In genomic region chr13:71055644-71056043, GRCh38 we compare ENCODE assay signal across 16 cellular contexts.
DNase-seq lines count a peak whose midpoint lies in the region; ATAC-seq and TF ChIP-seq lines count a peak whose summit lies in the region.
"Had no signal": no experiment of that assay in that cellular context is flagged by ENCODE, and none has a peak within 500 bp of the region (broad histone marks: within the 10 kb centered on the region; RNA-seq: fewer than 3 reads in every experiment).

No MANE protein-coding gene starts in this region.

- DNase-seq in GM12865 (ENCODE audit: low read depth): peak; percentile 43
- DNase-seq in cerebellum (ENCODE audit: low spot score): no peak
- DNase-seq in NCI-H1417 (lab: John Stamatoyannopoulos, UW): no peak
- DNase-seq in NCI-H2081 treated with DMSO at 0.1 percent for 48 hours (lab: John Stamatoyannopoulos, UW): no peak
- DNase-seq: Calu3; CD4-positive, alpha-beta T cell; DMS 273 treated with DMSO at 0.1 percent for 48 hours; DMS79 had no signal

- peak; percentile 65 for ATAC-seq in GM18867 (IDR thresholded peaks at IDR 0.05; ENCODE audit: unreplicated experiment)
- no peak for ATAC-seq in HG02798 (IDR thresholded peaks at IDR 0.05; ENCODE audit: poor library complexity, unreplicated experiment)
- ATAC-seq: A549, HCT116, HepG2 had no signal

- H3F3A ChIP-seq in SU-DHL-6 (ENCODE audit: insufficient read depth): peaks cover 3% of the 10 kb centered on the region; the same call in 1 of the 2 replicates

- peaks cover 7% of the 10 kb centered on the region; the same call in 1 of the 2 replicates for H3K9me3 ChIP-seq in SU-DHL-6 (ENCODE audit: insufficient read depth, low read length)
- H3K9me3 ChIP-seq: A549 had no signal

- H3K4me3 ChIP-seq in GM12865 (ENCODE audit: low read depth, low read length): no peak overlapping the region
- no peak overlapping the region for H3K4me3 ChIP-seq in SU-DHL-6 (ENCODE audit: insufficient read depth, low read length, poor library complexity, severe bottlenecking)
- H3K4me3 ChIP-seq: A549; BLaER1 treated with 17β-estradiol and CSF1 and Interleukin-3, amounts not matched to agents 10 nM and 100 nM had no signal

- no peaks in the 10 kb centered on the region for H3K79me2 ChIP-seq in SU-DHL-6 (ENCODE audit: insufficient read depth, low read length)

- H2AFZ ChIP-seq in SU-DHL-6 (ENCODE audit: low read depth, low read length, severe bottlenecking): peak overlapping the region; percentile 81

- no peaks in the 10 kb centered on the region for H3K27me3 ChIP-seq in SU-DHL-6 (ENCODE audit: low read length)
- H3K27me3 ChIP-seq: BLaER1 treated with 17β-estradiol and CSF1 and Interleukin-3, amounts not matched to agents 10 nM and 100 nM had no signal

- H3K36me3 ChIP-seq in SU-DHL-6 (ENCODE audit: low read length): 0 out of 2 replicates have a peak, but pooled peaks cover 4% of the 10 kb centered on the region
- H3K36me3 ChIP-seq: BLaER1 treated with 17β-estradiol and CSF1 and Interleukin-3, amounts not matched to agents 10 nM and 100 nM had no signal

- H3K4me2 ChIP-seq in SU-DHL-6 (ENCODE audit: low read depth, low read length, poor library complexity, severe bottlenecking): peak overlapping the region; percentile 20
- H3K4me2 ChIP-seq: A549, KMS-11 had no signal

- TF ChIP-seq CTCF in GM12865 (IDR thresholded peaks at IDR 0.05; ENCODE audit: insufficient read depth, low read depth, low read length, missing control alignments) (no peak), SU-DHL-6 (IDR thresholded peaks at IDR 0.05; ENCODE audit: insufficient read depth, low read length, poor library complexity, severe bottlenecking) (no peak)

- H3K27ac ChIP-seq in SU-DHL-6 (ENCODE audit: low read depth, low read length): peak overlapping the region; percentile 22
- H3K27ac ChIP-seq: A549; BLaER1 treated with 17β-estradiol and CSF1 and Interleukin-3, amounts not matched to agents 10 nM and 100 nM; KMS-11 had no signal

- no peaks in the 10 kb centered on the region for H4K20me1 ChIP-seq in SU-DHL-6 (ENCODE audit: low read depth, low read length)
- H4K20me1 ChIP-seq: BLaER1 treated with 17β-estradiol and CSF1 and Interleukin-3, amounts not matched to agents 10 nM and 100 nM had no signal

- no peak overlapping the region for H3K9ac ChIP-seq in SU-DHL-6 (ENCODE audit: low read length)
- H3K9ac ChIP-seq: BLaER1 treated with 17β-estradiol and CSF1 and Interleukin-3, amounts not matched to agents 10 nM and 100 nM; KMS-11 had no signal

- 0 out of 2 replicates have a peak, but pooled peaks cover 3% of the 10 kb centered on the region for H3K9me2 ChIP-seq in SU-DHL-6 (replicated peaks; ENCODE audit: insufficient read depth, low read length)
